In the genomic region with DNA sequence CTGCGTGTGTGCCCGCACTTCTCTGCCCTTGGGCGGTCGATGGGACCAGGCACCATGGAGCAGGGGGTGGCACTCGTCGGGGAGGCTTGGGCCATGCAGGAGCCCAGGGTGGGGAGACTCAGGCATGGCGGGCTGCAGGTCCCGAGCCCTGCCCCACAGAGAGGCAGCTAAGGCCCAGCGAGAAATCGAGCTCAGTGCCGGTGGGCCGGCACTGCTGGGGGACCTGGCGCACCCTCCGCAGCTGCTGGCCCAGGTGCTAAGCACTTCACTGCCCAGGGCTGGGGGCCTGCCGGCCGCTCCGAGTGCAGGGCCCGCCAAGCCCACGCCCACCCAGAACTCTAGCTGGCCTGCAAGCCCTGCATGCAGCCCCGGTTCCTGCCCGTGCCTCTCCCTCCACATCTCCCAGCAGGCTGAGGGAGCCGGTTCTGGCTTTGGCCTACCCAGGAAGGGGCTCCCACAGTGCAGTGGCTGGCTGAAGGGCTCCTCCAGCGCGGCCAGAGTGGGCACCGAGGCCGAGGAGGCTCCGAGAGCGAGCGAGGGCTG, we compare ENCODE assay signal across 9 cellular contexts. TPM values are rescaled to one million over a fixed set of nuclear protein-coding genes. Genes with fewer than 3 reads are reported as not detected.
DNase-seq lines count a peak whose midpoint lies in the region; ATAC-seq and TF ChIP-seq lines count a peak whose summit lies in the region.
"Had no signal": no experiment of that assay in that cellular context is flagged by ENCODE, and none has a peak within 500 bp of the region (broad histone marks: within the 10 kb centered on the region; RNA-seq: fewer than 3 reads in every experiment).

No MANE protein-coding gene starts in this region.

- H3K9me3 ChIP-seq in smooth muscle cell (replicated peaks; ENCODE audit: low read depth) = no peaks in the 10 kb centered on the region

- H3K27me3 Mint-ChIP-seq in activated CD4-positive, alpha-beta T cell treated with anti-CD3 and anti-CD28 coated beads, Interleukin-2, amount 10 ng/mL, durations not matched to agents 24 days and 14 days = no peaks in the 10 kb centered on the region

- WGBS in smooth muscle cell (ENCODE audit: low lambda C conversion rate) = 97% methylated on average over 29 of the region's 29 CpGs

- no peaks in the 10 kb centered on the region for H3K4me1 ChIP-seq in smooth muscle cell (ENCODE audit: low read depth)

- H3K4me3 Mint-ChIP-seq in activated CD4-positive, alpha-beta T cell treated with anti-CD3 and anti-CD28 coated beads, Interleukin-2, amount 10 ng/mL, durations not matched to agents 24 days and 14 days = peak overlapping the region; percentile 90

- H3F3A ChIP-seq in smooth muscle cell (ENCODE audit: low read depth) = no peaks in the 10 kb centered on the region

- no peak overlapping the region for H3K4me2 ChIP-seq in smooth muscle cell

- peak; percentile 71 for DNase-seq in activated CD4-positive, alpha-beta T cell treated with anti-CD3 and anti-CD28 coated beads, Interleukin-2, amount 10 ng/mL, durations not matched to agents 24 days and 14 days
- peak in 32 of 42 donors; percentile 5 to 70 (median 26) for DNase-seq in head of caudate nucleus
- DNase-seq in smooth muscle cell (lab: John Stamatoyannopoulos, UW; ENCODE audit: unreplicated experiment) = no peak
- DNase-seq in SKM-1 (lab: John Stamatoyannopoulos, UW; ENCODE audit: unreplicated experiment) = no peak
- DNase-seq in NOMO-1 treated with DMSO at 0.1 percent for 48 hours (lab: John Stamatoyannopoulos, UW; ENCODE audit: unreplicated experiment) = no peak

- intact Hi-C loops in activated CD4-positive, alpha-beta T cell treated with anti-CD3 and anti-CD28 coated beads, Interleukin-2, amount 10 ng/mL, durations not matched to agents 24 days and 14 days (cut with micrococcal nuclease) = loop anchor here (2.0 to 5.0 kb wide), 2 partner anchors 1421 to 1765 kb away; no protein-coding TSS in a partner anchor
- intact Hi-C loops in head of caudate nucleus (cut with DNase I) = no loop called here

- peak overlapping the region; percentile 94 for H3K27ac Mint-ChIP-seq in activated CD4-positive, alpha-beta T cell treated with anti-CD3 and anti-CD28 coated beads, Interleukin-2, amount 10 ng/mL, durations not matched to agents 24 days and 14 days

- H3K36me3 Mint-ChIP-seq in activated CD4-positive, alpha-beta T cell treated with anti-CD3 and anti-CD28 coated beads, Interleukin-2, amount 10 ng/mL, durations not matched to agents 24 days and 14 days (ENCODE audit: low read depth) = peaks cover 31% of the 10 kb centered on the region

- peak overlapping the region; percentile 86 for H2AFZ ChIP-seq in smooth muscle cell (ENCODE audit: low read depth)

- ATAC-seq in GM21576 (IDR thresholded peaks at IDR 0.05; ENCODE audit: unreplicated experiment) (peak; percentile 2), GM19452 (IDR thresholded peaks at IDR 0.05; ENCODE audit: unreplicated experiment) (no peak), GM21528 (IDR thresholded peaks at IDR 0.05; ENCODE audit: low FRiP score, unreplicated experiment) (no peak)

- no peaks in the 10 kb centered on the region for H3K79me2 ChIP-seq in smooth muscle cell (ENCODE audit: low read depth)

- no peaks in the 10 kb centered on the region for H4K20me1 ChIP-seq in smooth muscle cell (ENCODE audit: low read depth)

- H3K4me3 ChIP-seq in smooth muscle cell = peak overlapping the region; percentile 22

- peak overlapping the region; percentile 27 for H3K27ac ChIP-seq in smooth muscle cell (ENCODE audit: low read depth)

- no peak overlapping the region for H3K9ac ChIP-seq in smooth muscle cell (ENCODE audit: low read depth)

- H3K27me3 ChIP-seq in smooth muscle cell (ENCODE audit: low read depth) = no peaks in the 10 kb centered on the region

- TF ChIP-seq CTCF in smooth muscle cell (IDR thresholded peaks at IDR 0.05; ENCODE audit: borderline replicate concordance, insufficient read depth, poor library complexity, severe bottlenecking) = no peak

- no peaks in the 10 kb centered on the region for H3K36me3 ChIP-seq in smooth muscle cell (ENCODE audit: low read depth)

- peaks cover 16% of the 10 kb centered on the region for H3K9me3 Mint-ChIP-seq in activated CD4-positive, alpha-beta T cell treated with anti-CD3 and anti-CD28 coated beads, Interleukin-2, amount 10 ng/mL, durations not matched to agents 24 days and 14 days

- peaks cover 33% of the 10 kb centered on the region for H3K4me1 Mint-ChIP-seq in activated CD4-positive, alpha-beta T cell treated with anti-CD3 and anti-CD28 coated beads, Interleukin-2, amount 10 ng/mL, durations not matched to agents 24 days and 14 days

RNA-seq across cellular contexts. Expression of a gene that starts 0.6 kb away (rescaled TPM):
- total RNA-seq in activated CD4-positive, alpha-beta T cell treated with anti-CD3 and anti-CD28 coated beads, Interleukin-2, amount 10 ng/mL, durations not matched to agents 24 days and 14 days = 3.0 and 3.4 TPM in 2 replicates
- not detected in 2 replicates for total RNA-seq in smooth muscle cell
- polyA plus RNA-seq in smooth muscle cell = 0.53 TPM in 1 of 2 replicates, not detected in the other
- total RNA-seq: LHCN-M2 had no signal

Comparison
In these comparisons a context has a peak if more than half of its experiments do, and no peak if none do; other contexts are left out.
1. DNase-seq: peak in activated CD4-positive, alpha-beta T cell treated with anti-CD3 and anti-CD28 coated beads, Interleukin-2, amount 10 ng/mL, durations not matched to agents 24 days and 14 days (single experiment) and head of caudate nucleus (32 of 42); none in smooth muscle cell (single experiment), SKM-1 (single experiment) and NOMO-1 treated with DMSO at 0.1 percent for 48 hours (single experiment).